In the genomic region with DNA sequence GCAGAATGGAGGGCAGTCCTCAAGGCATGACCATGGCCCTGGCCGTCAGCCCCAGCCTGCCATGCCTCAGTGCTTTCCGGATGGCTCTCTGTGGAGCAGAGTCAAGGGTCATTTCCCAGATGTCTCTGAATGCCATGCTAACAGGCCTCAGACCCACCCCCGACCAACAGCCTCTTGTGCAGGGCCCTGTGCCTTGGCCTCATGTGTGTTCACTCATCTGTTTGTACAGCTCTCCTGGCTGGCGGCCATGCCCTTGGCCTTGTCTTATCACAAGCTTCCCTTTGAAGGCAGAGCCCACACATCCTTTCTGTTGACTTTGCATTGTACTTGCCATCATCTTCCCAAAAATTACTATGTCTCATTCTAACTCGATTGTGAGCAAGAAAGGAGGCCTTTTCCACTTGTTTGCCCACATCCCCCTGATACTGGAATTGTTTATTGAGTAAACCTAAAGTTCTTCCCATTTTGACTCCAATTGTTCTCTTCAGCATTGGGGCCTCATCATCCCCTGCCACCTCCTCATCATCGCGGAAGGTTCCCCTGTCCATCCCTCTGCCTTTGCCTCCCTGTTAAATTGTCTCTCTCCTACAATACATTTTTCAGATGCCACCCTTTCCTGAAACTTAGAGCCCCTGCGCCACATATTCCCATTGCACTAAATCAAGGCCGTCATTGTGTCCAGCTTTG, we compare ENCODE assay signal across 19 cellular contexts. TPM values are rescaled to one million over a fixed set of nuclear protein-coding genes. Genes with fewer than 3 reads are reported as not detected.
DNase-seq lines count a peak whose midpoint lies in the region; ATAC-seq, FAIRE-seq and TF ChIP-seq lines count a peak whose summit lies in the region.
"Had no signal": no experiment of that assay in that cellular context is flagged by ENCODE, and none has a peak within 500 bp of the region (broad histone marks: within the 10 kb centered on the region; RNA-seq: fewer than 3 reads in every experiment).

No MANE protein-coding gene starts in this region.

- in situ Hi-C loops in K562 (cut with MboI), result no loop called here

- H3K9ac ChIP-seq in K562 (ENCODE audit: insufficient read depth in 1 of 2, low read depth in 2 of 2, low read length in 2 of 2), result no peak overlapping the region

- no peak for TF ChIP-seq POLR2A in K562 (conservative IDR thresholded peaks at IDR 0.05)

- BruUV-seq in K562 (replicated peaks; lab: Mats Ljungman, UMichigan), result no TSS peak

- H3K4me3 ChIP-seq in K562 (no peak overlapping the region), ascending aorta (no peak overlapping the region)
- H3K4me3 ChIP-seq: cardiac muscle cell, prostate gland had no signal

- H3K27me3 ChIP-seq in K562 (ENCODE audit: control insufficient read depth in 2 of 2, insufficient read depth in 2 of 2, low read length in 2 of 2), result no peaks in the 10 kb centered on the region
- no peaks in the 10 kb centered on the region for H3K27me3 ChIP-seq in ascending aorta
- H3K27me3 ChIP-seq: cardiac muscle cell had no signal

- H3K4me3 Mint-ChIP-seq in naive thymus-derived CD8-positive, alpha-beta T cell, result peak overlapping the region in 7 of 10 donors; percentile 1 to 58 (median 45)

- no peak overlapping the region for H3K4me2 ChIP-seq in K562 (ENCODE audit: insufficient read depth, low read length)

- peak overlapping the region; percentile 8 to 82 (median 64) for H3K27ac Mint-ChIP-seq in naive thymus-derived CD8-positive, alpha-beta T cell

- no peak overlapping the region for H2AFZ ChIP-seq in K562 (ENCODE audit: low read depth, low read length)

- H3K36me3 ChIP-seq in K562 (ENCODE audit: control insufficient read depth, insufficient read depth, low read length) (no peaks in the 10 kb centered on the region), ascending aorta (no peaks in the 10 kb centered on the region)
- H3K36me3 ChIP-seq: cardiac muscle cell, prostate gland had no signal

- H3K79me2 ChIP-seq in K562 (ENCODE audit: control insufficient read depth, insufficient read depth, low read length), result no peaks in the 10 kb centered on the region

- 72% methylated on average over 6 of the region's 9 CpGs for WGBS in K562 (ENCODE audit: insufficient coverage, low coverage, missing lambda C conversion rate)

- DNase-seq in DMS53 (lab: John Stamatoyannopoulos, UW), result peak; percentile 59
- no peak for DNase-seq in DMS53 treated with DMSO at 0.1 percent for 48 hours (lab: John Stamatoyannopoulos, UW; ENCODE audit: unreplicated experiment)
- peak; percentile 5 for DNase-seq in Daoy (ENCODE audit: low read depth)
- DNase-seq in K562 (ENCODE audit: extremely low read depth in 1 of 4, low spot score in 3 of 4), result peak in 1 of 4 experiments; percentile 31
- DNase-seq in naive thymus-derived CD8-positive, alpha-beta T cell, result no peak
- no peak for DNase-seq in nucleus accumbens (lab: John Stamatoyannopoulos, UW)
- DNase-seq in ascending aorta (ENCODE audit: low spot score in 2 of 2), result no peak
- DNase-seq: activated CD4-positive, alpha-beta T cell treated with anti-CD3 and anti-CD28 coated beads, Interleukin-2, amount 50 U/mL, for 1 hour; activated gamma-delta T cell; islet precursor cell; NCI-H187 treated with DMSO at 0.1 percent for 48 hours; stimulated activated CD4-positive, alpha-beta T cell treated with anti-CD3 and anti-CD28 coated beads, Interleukin-15, amount 100 ng/mL, for 24 hours had no signal

- POLR2A ChIA-PET in K562 (lab: Yijun Ruan, JAX), result no interaction called here
- POLR2A ChIA-PET in naive thymus-derived CD8-positive, alpha-beta T cell (lab: Charles Lee), result no interaction called here

- CTCF ChIA-PET in K562 (lab: Yijun Ruan, JAX; ENCODE audit: low intra/inter-chr PET ratio), result interaction anchor here (0.6 kb wide), 1 partner anchor 167 kb away, joined by 3 read pairs; no protein-coding TSS in a partner anchor

- no peak for TF ChIP-seq CTCF in K562 (IDR thresholded peaks at IDR 0.05 in 2 of 3, conservative IDR thresholded peaks at IDR 0.05 in 1 of 3; ENCODE audit: insufficient read depth in 2 of 3, low read depth in 1 of 3, low read length in 3 of 3)
- TF ChIP-seq CTCF in ascending aorta (IDR thresholded peaks at IDR 0.05), result no peak

- peaks cover 0 to 4% of the 10 kb centered on the region in 2 experiments; a peak in 3 of 5 replicates for H3K4me1 ChIP-seq in K562 (replicated peaks in 1 of 2; ENCODE audit: control insufficient read depth in 2 of 2, insufficient read depth in 2 of 2, low read length in 2 of 2)
- peaks cover 0 to 5% of the 10 kb centered on the region in 2 donors for H3K4me1 ChIP-seq in ascending aorta
- H3K4me1 ChIP-seq: prostate gland had no signal

- intact Hi-C loops in K562 (cut with micrococcal nuclease) (no loop called here), ascending aorta (cut with DNase I) (no loop called here)

- H3K9me3 ChIP-seq in K562 (replicated peaks; ENCODE audit: control insufficient read depth, insufficient read depth, low read depth, low read length), result no peaks in the 10 kb centered on the region
- no peaks in the 10 kb centered on the region for H3K9me3 ChIP-seq in ascending aorta
- H3K9me3 ChIP-seq: prostate gland had no signal

- no peaks in the 10 kb centered on the region for H4K20me1 ChIP-seq in K562 (replicated peaks; ENCODE audit: control insufficient read depth, insufficient read depth, low read length)

- ATAC-seq in K562, result peak; percentile 56
- peak; percentile 26 to 33 for ATAC-seq in naive thymus-derived CD8-positive, alpha-beta T cell
- no peak for ATAC-seq in GM19324 (IDR thresholded peaks at IDR 0.05; ENCODE audit: low FRiP score, unreplicated experiment)

- H3K27ac ChIP-seq in K562 (ENCODE audit: extremely low read depth, low read depth, low read length) (no peak overlapping the region; the same call in 2 of the 3 replicates), ascending aorta (no peak overlapping the region)
- H3K27ac ChIP-seq: 22Rv1, cardiac muscle cell, prostate gland, RWPE1 had no signal

- no peaks in the 10 kb centered on the region for H3K27me3 Mint-ChIP-seq in naive thymus-derived CD8-positive, alpha-beta T cell

- peaks cover 12 to 45% (median 20%) of the 10 kb centered on the region in 3 donors for H3K36me3 Mint-ChIP-seq in naive thymus-derived CD8-positive, alpha-beta T cell

- no peak for TF ChIP-seq RAD21 in K562 (CRISPR knock-in tag; conservative IDR thresholded peaks at IDR 0.05 in 1 of 2, IDR thresholded peaks at IDR 0.05 in 1 of 2)

- H3K9me1 ChIP-seq in K562 (ENCODE audit: control insufficient read depth, insufficient read depth, low read length), result no peaks in the 10 kb centered on the region

- H3K9me3 Mint-ChIP-seq in naive thymus-derived CD8-positive, alpha-beta T cell, result peaks cover 0 to 6% (median 0%) of the 10 kb centered on the region in 9 donors

- H3K4me1 Mint-ChIP-seq in naive thymus-derived CD8-positive, alpha-beta T cell, result peaks cover 23 to 86% (median 82%) of the 10 kb centered on the region in 4 donors

- no peak for FAIRE-seq in K562 (lab: Jason Lieb, UNC)
- FAIRE-seq: GM18507, GM19239 had no signal

- TF ChIP-seq EP300 in K562 (IDR thresholded peaks at IDR 0.05; ENCODE audit: low read length), result no peak

TF ChIP-seq in K562, 482 proteins besides CTCF, POLR2A, EP300 and RAD21 (continues in another document):
- TF ChIP-seq ZNF239 (CRISPR knock-in tag; IDR thresholded peaks at IDR 0.05) (no peak), ZNF12 (CRISPR knock-in tag; IDR thresholded peaks at IDR 0.05) (no peak)

RNA-seq across cellular contexts. Expression of gene CA5B, which starts 6.3 kb away (rescaled TPM):
- total RNA-seq in Daoy (2014; rRNA removed; shearing (Covaris generic)), result 0.48 and 1.0 TPM in 2 replicates
- 19.0 and 28.7 TPM in 2 replicates for total RNA-seq in K562 (2011; cell fraction: chromatin; rRNA removed; ENCODE audit: low replicate concordance)
- total RNA-seq in K562 (2011; cell fraction: nucleolus; rRNA removed), result 9.3 and 9.8 TPM in 2 replicates
- 14.8 and 20.6 TPM in 2 replicates for total RNA-seq in K562 (2011; cell fraction: nucleoplasm; rRNA removed)
- total RNA-seq in K562 (2014; rRNA removed), result 1.6 and 1.9 TPM in 2 replicates
- 2.8 TPM in 2 replicates for total RNA-seq in K562 (2014; rRNA removed; fragmentation: Illumina TruSeq; extraction: Trizol)
- total RNA-seq in K562 (2015; rRNA removed; fragmentation: Illumina TruSeq; extraction: Trizol), result 2.8 and 3.6 TPM in 2 replicates
- 3.1 and 3.5 TPM in 2 replicates for total RNA-seq in K562 (2021)
- polyA plus RNA-seq in K562 (2011; rRNA removed), result 3.7 and 4.6 TPM in 2 replicates
- polyA plus RNA-seq in K562 (2011; cell fraction: cytosol; rRNA removed), result 1.6 and 3.1 TPM in 2 replicates
- 6.0 and 8.6 TPM in 2 replicates for polyA plus RNA-seq in K562 (2011; cell fraction: nucleus; rRNA removed)
- polyA plus RNA-seq in K562 (2012), result 1.2 and 1.8 TPM in 2 replicates
- polyA plus RNA-seq in K562 (2014; fragmentation: Illumina TruSeq; extraction: Trizol), result 2.0 and 2.6 TPM in 2 replicates
- polyA plus RNA-seq in K562 (2014; fragmentation: Nextera tagmentation; extraction: Ambion mirVana), result 1 to 10 TPM in 1 of 2 experiments, under 1 TPM in 1; 0.55 to 1.1 TPM
- 1.5 and 3.4 TPM in 2 replicates for polyA plus RNA-seq in K562 (2014; rRNA removed)
- 7.8 and 9.0 TPM in 2 replicates for polyA minus RNA-seq in K562 (2011; rRNA and poly(A)+ RNA removed)
- 1.5 and 2.3 TPM in 2 replicates for polyA minus RNA-seq in K562 (2011; cell fraction: cytosol; rRNA and poly(A)+ RNA removed)
- 6.7 and 9.9 TPM in 2 replicates for polyA minus RNA-seq in K562 (2011; cell fraction: nucleus; rRNA and poly(A)+ RNA removed)
- 10 to 100 TPM; 37.3 to 41.2 TPM for total RNA-seq in naive thymus-derived CD8-positive, alpha-beta T cell
- 10 to 100 TPM; 44.2 to 69.4 (median 62.1) TPM for polyA plus RNA-seq in naive thymus-derived CD8-positive, alpha-beta T cell
- total RNA-seq in ascending aorta, result 13.5 TPM

RNA-seq across cellular contexts. Expression of gene ZRSR2, which starts 46.0 kb away (rescaled TPM):
- 3.1 and 6.0 TPM in 2 replicates for total RNA-seq in Daoy (2014; rRNA removed; shearing (Covaris generic))
- total RNA-seq in K562 (2011; cell fraction: chromatin; rRNA removed; ENCODE audit: low replicate concordance), result 6.6 and 18.6 TPM in 2 replicates
- total RNA-seq in K562 (2011; cell fraction: nucleolus; rRNA removed), result 4.5 and 6.1 TPM in 2 replicates
- 8.9 and 9.4 TPM in 2 replicates for total RNA-seq in K562 (2011; cell fraction: nucleoplasm; rRNA removed)
- total RNA-seq in K562 (2014; rRNA removed), result 5.7 and 8.6 TPM in 2 replicates
- total RNA-seq in K562 (2014; rRNA removed; fragmentation: Illumina TruSeq; extraction: Trizol), result 8.6 and 10.4 TPM in 2 replicates
- 10.9 and 11.0 TPM in 2 replicates for total RNA-seq in K562 (2015; rRNA removed; fragmentation: Illumina TruSeq; extraction: Trizol)
- total RNA-seq in K562 (2021), result 6.3 and 6.7 TPM in 2 replicates
- polyA plus RNA-seq in K562 (2011; rRNA removed), result 10.8 and 11.1 TPM in 2 replicates
- polyA plus RNA-seq in K562 (2011; cell fraction: cytosol; rRNA removed), result 1.8 and 4.2 TPM in 2 replicates
- polyA plus RNA-seq in K562 (2011; cell fraction: nucleus; rRNA removed), result 11.3 and 16.1 TPM in 2 replicates
- polyA plus RNA-seq in K562 (2012), result 9.9 and 11.0 TPM in 2 replicates
- 16.2 and 19.5 TPM in 2 replicates for polyA plus RNA-seq in K562 (2014; fragmentation: Illumina TruSeq; extraction: Trizol)
- polyA plus RNA-seq in K562 (2014; fragmentation: Nextera tagmentation; extraction: Ambion mirVana), result 1 to 10 TPM; 3.5 to 6.9 TPM
- polyA plus RNA-seq in K562 (2014; rRNA removed), result 13.8 and 16.4 TPM in 2 replicates
- 6.1 TPM in 2 replicates for polyA minus RNA-seq in K562 (2011; rRNA and poly(A)+ RNA removed)
- polyA minus RNA-seq in K562 (2011; cell fraction: cytosol; rRNA and poly(A)+ RNA removed), result 2.3 TPM in 1 of 2 replicates, not detected in the other
- 2.8 and 5.0 TPM in 2 replicates for polyA minus RNA-seq in K562 (2011; cell fraction: nucleus; rRNA and poly(A)+ RNA removed)
- 10 to 100 TPM; 22.4 to 24.9 TPM for total RNA-seq in naive thymus-derived CD8-positive, alpha-beta T cell
- polyA plus RNA-seq in naive thymus-derived CD8-positive, alpha-beta T cell, result 10 to 100 TPM; 15.1 to 44.8 (median 27.7) TPM
- total RNA-seq in ascending aorta, result 0.64 TPM

Comparison
In these comparisons a context has a peak if more than half of its experiments do, and no peak if none do; other contexts are left out.
1. DNase-seq: peak in DMS53 (single experiment) and Daoy (single experiment); none in DMS53 treated with DMSO at 0.1 percent for 48 hours (single experiment), naive thymus-derived CD8-positive, alpha-beta T cell (0 of 10), nucleus accumbens (0 of 56) and ascending aorta (0 of 2).